1 cellular context compared by ENCODE assay signal in the genomic region with DNA sequence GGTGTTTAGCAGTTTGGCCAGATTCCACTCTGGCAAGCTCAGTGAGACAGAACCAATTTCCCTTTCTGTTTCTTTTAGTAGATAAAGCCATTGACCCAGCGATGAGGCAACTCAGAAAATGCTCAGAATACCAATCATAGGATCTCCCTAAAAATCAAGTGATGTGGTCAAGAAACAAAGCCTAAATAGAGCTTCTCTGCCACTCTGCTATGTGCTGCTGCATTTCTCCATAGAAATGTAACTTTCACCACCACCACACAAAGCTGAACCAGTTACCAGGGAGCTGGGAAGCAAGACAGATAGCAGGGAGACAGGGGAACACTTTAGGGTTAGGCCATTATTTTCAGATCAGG.
TF ChIP-seq lines count a peak whose summit lies in the region.

No MANE protein-coding gene starts in this region.

TF ChIP-seq in IMR-90, 13 proteins besides CTCF, POLR2A, EP300 and RAD21 (continued from another document):
- no peak for TF ChIP-seq MAZ (IDR thresholded peaks at IDR 0.05; ENCODE audit: borderline replicate concordance, low read depth, low read length)
- no peak for TF ChIP-seq MAFK (IDR thresholded peaks at IDR 0.05; ENCODE audit: low read depth, low read length)
TF ChIP-seq in IMR-90: peak in this region for 1.
